In the genomic region with DNA sequence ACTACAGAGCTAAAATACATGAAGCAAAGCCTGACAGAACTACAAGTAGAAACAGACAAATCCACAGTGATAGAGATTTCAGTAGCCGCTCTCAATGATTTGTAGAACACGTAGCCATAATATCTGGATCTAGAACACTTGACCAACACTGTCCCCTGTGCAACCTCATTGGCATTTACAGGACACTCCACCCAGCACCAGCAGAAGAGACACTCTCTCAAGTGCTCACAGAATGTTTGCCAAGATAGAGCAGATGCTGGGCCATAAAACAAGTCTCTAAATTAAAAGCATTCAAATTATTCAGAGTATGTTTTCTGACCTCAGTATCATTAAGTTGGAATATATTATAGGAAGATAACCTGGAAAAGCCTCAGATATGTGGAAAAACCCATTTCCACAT, we compare ENCODE assay signal across 24 cellular contexts. TPM values are rescaled to one million over a fixed set of nuclear protein-coding genes. Genes with fewer than 3 reads are reported as not detected.
DNase-seq lines count a peak whose midpoint lies in the region; ATAC-seq, FAIRE-seq and TF ChIP-seq lines count a peak whose summit lies in the region.
"Had no signal": no experiment of that assay in that cellular context is flagged by ENCODE, and none has a peak within 500 bp of the region (broad histone marks: within the 10 kb centered on the region; RNA-seq: fewer than 3 reads in every experiment).

No MANE protein-coding gene starts in this region.

- 92% methylated on average over 2 of the region's 2 CpGs for WGBS in K562 (ENCODE audit: insufficient coverage, low coverage, missing lambda C conversion rate)
- WGBS in mammary epithelial cell (ENCODE audit: low coverage, missing lambda C conversion rate): 90% methylated on average over 2 of the region's 2 CpGs

- H3K9me3 Mint-ChIP-seq in activated naive CD4-positive, alpha-beta T cell treated with anti-CD3 and anti-CD28 coated beads, Interleukin-2, amount 50 U/mL, for 24 hours: no peaks in the 10 kb centered on the region
- no peaks in the 10 kb centered on the region for H3K9me3 Mint-ChIP-seq in activated naive CD4-positive, alpha-beta T cell treated with anti-CD3 and anti-CD28 coated beads, Interleukin-2, amount 10 ng/mL, durations not matched to agents 7 days and 5 days
- no peaks in the 10 kb centered on the region for H3K9me3 Mint-ChIP-seq in neural crest cell
- H3K9me3 Mint-ChIP-seq: CD4-positive, CD25-positive, alpha-beta regulatory T cell; CD8-positive, alpha-beta memory T cell; HFFc6 had no signal

- H2AFZ ChIP-seq in K562 (ENCODE audit: low read depth, low read length): no peak overlapping the region
- no peak overlapping the region for H2AFZ ChIP-seq in mammary epithelial cell (ENCODE audit: low read depth, low read length)

- FAIRE-seq in K562 (lab: Jason Lieb, UNC): peak; percentile 35
- FAIRE-seq: G401.6, GM12892, GM18507, HepG2 had no signal

- no peak for TF ChIP-seq RAD21 in K562 (CRISPR knock-in tag; conservative IDR thresholded peaks at IDR 0.05 in 1 of 2, IDR thresholded peaks at IDR 0.05 in 1 of 2)

- H3K27ac ChIP-seq in K562 (ENCODE audit: extremely low read depth, low read depth, low read length) (no peak overlapping the region), mammary epithelial cell (ENCODE audit: insufficient read depth, low read depth, low read length) (no peak overlapping the region)

- H3K9ac ChIP-seq in K562 (ENCODE audit: insufficient read depth in 1 of 2, low read depth in 2 of 2, low read length in 2 of 2): no peak overlapping the region
- no peak overlapping the region for H3K9ac ChIP-seq in mammary epithelial cell (ENCODE audit: insufficient read depth, low read length)

- in situ Hi-C loops in K562 (cut with MboI) (no loop called here), mammary epithelial cell (cut with MboI; ENCODE audit: low sequenced_read_pairs in 2 of 2) (no loop called here)

- H3K36me3 ChIP-seq in K562 (ENCODE audit: control insufficient read depth, insufficient read depth, low read length): peaks cover 4% of the 10 kb centered on the region; the same call in 1 of the 3 replicates
- peaks cover 3% of the 10 kb centered on the region for H3K36me3 ChIP-seq in mammary epithelial cell (ENCODE audit: insufficient read depth, low read length)

- H3K9me3 ChIP-seq in K562 (replicated peaks; ENCODE audit: control insufficient read depth, insufficient read depth, low read depth, low read length) (no peaks in the 10 kb centered on the region), mammary epithelial cell (replicated peaks; ENCODE audit: insufficient read depth, low read length) (no peaks in the 10 kb centered on the region)
- H3K9me3 ChIP-seq: BE2C had no signal

- H3K27me3 Mint-ChIP-seq in activated naive CD4-positive, alpha-beta T cell treated with anti-CD3 and anti-CD28 coated beads, Interleukin-2, amount 50 U/mL, for 24 hours: no peaks in the 10 kb centered on the region
- no peaks in the 10 kb centered on the region for H3K27me3 Mint-ChIP-seq in activated naive CD4-positive, alpha-beta T cell treated with anti-CD3 and anti-CD28 coated beads, Interleukin-2, amount 10 ng/mL, durations not matched to agents 7 days and 5 days
- H3K27me3 Mint-ChIP-seq in neural crest cell (ENCODE audit: low read depth): no peaks in the 10 kb centered on the region
- H3K27me3 Mint-ChIP-seq: CD4-positive, CD25-positive, alpha-beta regulatory T cell; CD8-positive, alpha-beta memory T cell had no signal

- ATAC-seq in K562: no peak
- ATAC-seq: HCT116, HepG2 had no signal

- H3K9me1 ChIP-seq in K562 (ENCODE audit: control insufficient read depth, insufficient read depth, low read length): no peaks in the 10 kb centered on the region

- POLR2A ChIA-PET in K562 (lab: Yijun Ruan, JAX): interaction anchor here (0.6 to 0.7 kb wide), 2 partner anchors 16 to 348 kb away, joined by 4 read pairs; no protein-coding TSS in a partner anchor

- no peak overlapping the region for H3K4me3 Mint-ChIP-seq in activated naive CD4-positive, alpha-beta T cell treated with anti-CD3 and anti-CD28 coated beads, Interleukin-2, amount 50 U/mL, for 24 hours
- H3K4me3 Mint-ChIP-seq in activated naive CD4-positive, alpha-beta T cell treated with anti-CD3 and anti-CD28 coated beads, Interleukin-2, amount 10 ng/mL, durations not matched to agents 7 days and 5 days: no peak overlapping the region
- H3K4me3 Mint-ChIP-seq in neural crest cell: no peak overlapping the region
- H3K4me3 Mint-ChIP-seq: CD4-positive, CD25-positive, alpha-beta regulatory T cell; CD8-positive, alpha-beta memory T cell; HFFc6 had no signal

- H3K36me3 Mint-ChIP-seq in activated naive CD4-positive, alpha-beta T cell treated with anti-CD3 and anti-CD28 coated beads, Interleukin-2, amount 50 U/mL, for 24 hours: peaks cover 20% of the 10 kb centered on the region
- peaks cover 33% of the 10 kb centered on the region for H3K36me3 Mint-ChIP-seq in activated naive CD4-positive, alpha-beta T cell treated with anti-CD3 and anti-CD28 coated beads, Interleukin-2, amount 10 ng/mL, durations not matched to agents 7 days and 5 days
- peaks cover 45% of the 10 kb centered on the region for H3K36me3 Mint-ChIP-seq in neural crest cell (ENCODE audit: low read depth)

- H4K20me1 ChIP-seq in K562 (replicated peaks; ENCODE audit: control insufficient read depth, insufficient read depth, low read length): no peaks in the 10 kb centered on the region
- no peaks in the 10 kb centered on the region for H4K20me1 ChIP-seq in mammary epithelial cell (ENCODE audit: insufficient read depth, low read length)

- no peaks in the 10 kb centered on the region for H3K4me1 ChIP-seq in K562 (replicated peaks in 1 of 2; ENCODE audit: control insufficient read depth in 2 of 2, insufficient read depth in 2 of 2, low read length in 2 of 2)
- H3K4me1 ChIP-seq in mammary epithelial cell (ENCODE audit: insufficient read depth, low read length): no peaks in the 10 kb centered on the region
- H3K4me1 ChIP-seq: BE2C had no signal

- BruUV-seq in K562 (replicated peaks; lab: Mats Ljungman, UMichigan) (no TSS peak), mammary epithelial cell (replicated peaks; lab: Mats Ljungman, UMichigan) (no TSS peak)

- CTCF ChIA-PET in activated naive CD4-positive, alpha-beta T cell treated with anti-CD3 and anti-CD28 coated beads, Interleukin-2, amount 10 ng/mL, durations not matched to agents 7 days and 5 days (lab: Charles Lee): interaction anchor here (1.6 kb wide), 1 partner anchor 15 kb away, joined by 4 read pairs; no protein-coding TSS in a partner anchor
- CTCF ChIA-PET in K562 (lab: Yijun Ruan, JAX; ENCODE audit: low intra/inter-chr PET ratio): no interaction called here
- CTCF ChIA-PET in mammary epithelial cell (lab: Charles Lee; ENCODE audit: low non-redundant PET): no interaction called here

- TF ChIP-seq CTCF in K562 (IDR thresholded peaks at IDR 0.05 in 2 of 3, conservative IDR thresholded peaks at IDR 0.05 in 1 of 3; ENCODE audit: insufficient read depth in 2 of 3, low read depth in 1 of 3, low read length in 3 of 3): no peak
- TF ChIP-seq CTCF in neural crest cell (conservative IDR thresholded peaks at IDR 0.05): no peak
- no peak for TF ChIP-seq CTCF in mammary epithelial cell (conservative IDR thresholded peaks at IDR 0.05 in 1 of 2, IDR thresholded peaks at IDR 0.05 in 1 of 2; ENCODE audit: extremely low read depth in 1 of 2, insufficient read depth in 1 of 2, low read depth in 1 of 2, low read length in 2 of 2)

- peak overlapping the region; percentile 23 for H3K27ac Mint-ChIP-seq in activated naive CD4-positive, alpha-beta T cell treated with anti-CD3 and anti-CD28 coated beads, Interleukin-2, amount 50 U/mL, for 24 hours
- H3K27ac Mint-ChIP-seq in activated naive CD4-positive, alpha-beta T cell treated with anti-CD3 and anti-CD28 coated beads, Interleukin-2, amount 10 ng/mL, durations not matched to agents 7 days and 5 days: no peak overlapping the region
- peak overlapping the region; percentile 13 for H3K27ac Mint-ChIP-seq in neural crest cell (ENCODE audit: unreplicated experiment)
- H3K27ac Mint-ChIP-seq: CD4-positive, CD25-positive, alpha-beta regulatory T cell; HFFc6 had no signal

- H3K4me2 ChIP-seq in K562 (ENCODE audit: insufficient read depth, low read length) (no peak overlapping the region), mammary epithelial cell (ENCODE audit: insufficient read depth, low read depth, low read length) (no peak overlapping the region)

- dilution Hi-C loops in mammary epithelial cell (cut with HindIII; ENCODE audit: low sequenced_read_pairs): no loop called here

- intact Hi-C loops in K562 (cut with micrococcal nuclease) (no loop called here), mammary epithelial cell (cut with micrococcal nuclease) (no loop called here)

- H3K27me3 ChIP-seq in K562 (ENCODE audit: control insufficient read depth in 2 of 2, insufficient read depth in 2 of 2, low read length in 2 of 2) (no peaks in the 10 kb centered on the region), mammary epithelial cell (ENCODE audit: insufficient read depth, low read length) (no peaks in the 10 kb centered on the region)
- H3K27me3 ChIP-seq: BE2C had no signal

- TF ChIP-seq POLR2A in K562 (conservative IDR thresholded peaks at IDR 0.05): no peak

- no peak for TF ChIP-seq EP300 in K562 (IDR thresholded peaks at IDR 0.05; ENCODE audit: low read length)

- peaks cover 16% of the 10 kb centered on the region for H3K4me1 Mint-ChIP-seq in activated naive CD4-positive, alpha-beta T cell treated with anti-CD3 and anti-CD28 coated beads, Interleukin-2, amount 50 U/mL, for 24 hours
- H3K4me1 Mint-ChIP-seq in activated naive CD4-positive, alpha-beta T cell treated with anti-CD3 and anti-CD28 coated beads, Interleukin-2, amount 10 ng/mL, durations not matched to agents 7 days and 5 days: peaks cover 5% of the 10 kb centered on the region
- H3K4me1 Mint-ChIP-seq in neural crest cell: no peaks in the 10 kb centered on the region

- H3K79me2 ChIP-seq in K562 (ENCODE audit: control insufficient read depth, insufficient read depth, low read length) (no peaks in the 10 kb centered on the region), mammary epithelial cell (ENCODE audit: insufficient read depth, low read length) (peaks cover 14% of the 10 kb centered on the region)

- DNase-seq in activated naive CD4-positive, alpha-beta T cell treated with anti-CD3 and anti-CD28 coated beads, Interleukin-2, amount 10 ng/mL, durations not matched to agents 7 days and 5 days: no peak
- no peak for DNase-seq in K562 (ENCODE audit: extremely low read depth in 1 of 4, low spot score in 3 of 4)
- no peak for DNase-seq in neural crest cell (ENCODE audit: low read depth, low spot score)
- DNase-seq in islet precursor cell: no peak
- DNase-seq in HuH-7 (ENCODE audit: low spot score): no peak
- DNase-seq in mammary epithelial cell: no peak
- DNase-seq: BE2C; C1 segment of cervical spinal cord; CD4-positive, CD25-positive, alpha-beta regulatory T cell; CD8-positive, alpha-beta memory T cell; COR-L47; DMS 273 treated with DMSO at 0.1 percent for 48 hours; DMS53; DND-41; GOT3; H7; HFFc6 had no signal

- H3K4me3 ChIP-seq in K562: no peak overlapping the region
- no peak overlapping the region for H3K4me3 ChIP-seq in mammary epithelial cell (replicated peaks in 1 of 3; ENCODE audit: insufficient read depth in 1 of 3, low read depth in 2 of 3, low read length in 3 of 3)

RNA-seq across cellular contexts. Expression of a gene that starts 21.7 kb away (rescaled TPM):
- total RNA-seq in K562 (2011; cell fraction: chromatin; rRNA removed; ENCODE audit: low replicate concordance): 240 and 245 TPM in 2 replicates
- total RNA-seq in K562 (2011; cell fraction: nucleolus; rRNA removed): 97.7 and 97.9 TPM in 2 replicates
- total RNA-seq in K562 (2011; cell fraction: nucleoplasm; rRNA removed): 129 and 141 TPM in 2 replicates
- 13.3 and 19.2 TPM in 2 replicates for total RNA-seq in K562 (2014; rRNA removed)
- total RNA-seq in K562 (2014; rRNA removed; fragmentation: Illumina TruSeq; extraction: Trizol): 14.7 and 16.3 TPM in 2 replicates
- 14.5 and 16.4 TPM in 2 replicates for total RNA-seq in K562 (2015; rRNA removed; fragmentation: Illumina TruSeq; extraction: Trizol)
- 26.6 and 31.6 TPM in 2 replicates for total RNA-seq in K562 (2021)
- polyA plus RNA-seq in K562 (2011; rRNA removed): 14.7 and 15.3 TPM in 2 replicates
- 11.4 and 13.4 TPM in 2 replicates for polyA plus RNA-seq in K562 (2011; cell fraction: cytosol; rRNA removed)
- 51.8 and 61.0 TPM in 2 replicates for polyA plus RNA-seq in K562 (2011; cell fraction: nucleus; rRNA removed)
- 14.0 and 15.4 TPM in 2 replicates for polyA plus RNA-seq in K562 (2012)
- polyA plus RNA-seq in K562 (2014; fragmentation: Illumina TruSeq; extraction: Trizol): 22.2 and 23.3 TPM in 2 replicates
- polyA plus RNA-seq in K562 (2014; fragmentation: Nextera tagmentation; extraction: Ambion mirVana): under 1 TPM; 0.66 to 0.97 TPM
- 12.6 and 19.9 TPM in 2 replicates for polyA plus RNA-seq in K562 (2014; rRNA removed)
- polyA minus RNA-seq in K562 (2011; rRNA and poly(A)+ RNA removed): 54.1 and 63.5 TPM in 2 replicates
- 47.9 and 50.7 TPM in 2 replicates for polyA minus RNA-seq in K562 (2011; cell fraction: cytosol; rRNA and poly(A)+ RNA removed)
- polyA minus RNA-seq in K562 (2011; cell fraction: nucleus; rRNA and poly(A)+ RNA removed): 47.3 and 83.0 TPM in 2 replicates
- 72.0 and 77.7 TPM in 2 replicates for total RNA-seq in neural crest cell
- 10 to 100 TPM; 44.2 to 53.3 TPM for total RNA-seq in mammary epithelial cell
- polyA plus RNA-seq in mammary epithelial cell: 14.7 TPM
- polyA minus RNA-seq in mammary epithelial cell: 270 TPM

RNA-seq across cellular contexts. Expression of a gene that starts 21.9 kb away (rescaled TPM):
- not detected in 2 replicates for total RNA-seq in K562 (2011; cell fraction: chromatin; rRNA removed; ENCODE audit: low replicate concordance)
- not detected in 2 replicates for total RNA-seq in K562 (2011; cell fraction: nucleolus; rRNA removed)
- total RNA-seq in K562 (2011; cell fraction: nucleoplasm; rRNA removed): not detected in 2 replicates
- not detected in 2 replicates for total RNA-seq in K562 (2014; rRNA removed)
- not detected in 2 replicates for total RNA-seq in K562 (2014; rRNA removed; fragmentation: Illumina TruSeq; extraction: Trizol)
- not detected in 2 replicates for total RNA-seq in K562 (2015; rRNA removed; fragmentation: Illumina TruSeq; extraction: Trizol)
- total RNA-seq in K562 (2021): not detected in 2 replicates
- polyA plus RNA-seq in K562 (2011; rRNA removed): not detected in 2 replicates
- polyA plus RNA-seq in K562 (2011; cell fraction: cytosol; rRNA removed): not detected in 2 replicates
- not detected in 2 replicates for polyA plus RNA-seq in K562 (2011; cell fraction: nucleus; rRNA removed)
- polyA plus RNA-seq in K562 (2012): not detected in 2 replicates
- not detected in 2 replicates for polyA plus RNA-seq in K562 (2014; fragmentation: Illumina TruSeq; extraction: Trizol)
- polyA plus RNA-seq in K562 (2014; fragmentation: Nextera tagmentation; extraction: Ambion mirVana): not detected
- polyA plus RNA-seq in K562 (2014; rRNA removed): not detected in 2 replicates
- not detected in 2 replicates for polyA minus RNA-seq in K562 (2011; rRNA and poly(A)+ RNA removed)
- not detected in 2 replicates for polyA minus RNA-seq in K562 (2011; cell fraction: cytosol; rRNA and poly(A)+ RNA removed)
- polyA minus RNA-seq in K562 (2011; cell fraction: nucleus; rRNA and poly(A)+ RNA removed): not detected in 2 replicates
- not detected in 2 replicates for total RNA-seq in neural crest cell
- not detected for total RNA-seq in mammary epithelial cell
- polyA plus RNA-seq in mammary epithelial cell: not detected
- polyA minus RNA-seq in mammary epithelial cell: not detected
- total RNA-seq: A172; CD4-positive, CD25-positive, alpha-beta regulatory T cell; CD8-positive, alpha-beta memory T cell; H7; HepG2; HFFc6 had no signal
- polyA plus RNA-seq: CD4-positive, CD25-positive, alpha-beta regulatory T cell; CD8-positive, alpha-beta memory T cell; HepG2 had no signal
